ENCODE assay signal across 22 cellular contexts in genomic region chr14:50475460-50475859, GRCh38. TPM values are rescaled to one million over a fixed set of nuclear protein-coding genes. Genes with fewer than 3 reads are reported as not detected.
DNase-seq lines count a peak whose midpoint lies in the region; ATAC-seq, FAIRE-seq and TF ChIP-seq lines count a peak whose summit lies in the region.
"Had no signal": no experiment of that assay in that cellular context is flagged by ENCODE, and none has a peak within 500 bp of the region (broad histone marks: within the 10 kb centered on the region; RNA-seq: fewer than 3 reads in every experiment).

No MANE protein-coding gene starts in this region.

- TF ChIP-seq CTCF in D721Med (IDR thresholded peaks at IDR 0.05; ENCODE audit: insufficient read depth, missing control alignments) (no peak), HFFc6 (IDR thresholded peaks at IDR 0.05) (no peak), fibroblast of mammary gland (conservative IDR thresholded peaks at IDR 0.05; ENCODE audit: control insufficient read depth, insufficient read depth, low read depth, low read length) (no peak)

- H3K36me3 Mint-ChIP-seq in HFFc6 (ENCODE audit: low read depth): peaks cover 85% of the 10 kb centered on the region

- no peak for DNase-seq in D721Med (ENCODE audit: insufficient read length, low spot score)
- peak; percentile 26 for DNase-seq in HFFc6
- DNase-seq in RPMI7951 (ENCODE audit: low read depth): peak; percentile 35
- DNase-seq in fibroblast of mammary gland (ENCODE audit: low read depth): peak; percentile 29
- no peak for DNase-seq in NK-92 treated with Interleukin-12 subunit alpha and Interleukin-12 subunit beta, amount 100 ng/mL, for 24 hours (lab: John Stamatoyannopoulos, UW)
- no peak for DNase-seq in glomerular visceral epithelial cell (ENCODE audit: extremely low spot score)
- DNase-seq in NCI-H2107 treated with DMSO at 0.1 percent for 48 hours (lab: John Stamatoyannopoulos, UW; ENCODE audit: unreplicated experiment): no peak
- DNase-seq: activated CD4-positive, CD25-positive, alpha-beta regulatory T cell treated with anti-CD3 and anti-CD28 coated beads, Interleukin-2, amount 50 U/mL, for 72 hours; activated naive CD8-positive, alpha-beta T cell treated with anti-CD3 and anti-CD28 coated beads, Interleukin-2, amount 50 U/mL, for 24 hours; CD4-positive, CD25-positive, alpha-beta regulatory T cell; DMS79; dorsolateral prefrontal cortex; H9; kidney; nephron progenitor cell; stimulated activated CD4-positive, alpha-beta T cell treated with anti-CD3 and anti-CD28 coated beads, Interleukin-4, amount 100 ng/mL, for 1 hour had no signal

- H3K27me3 Mint-ChIP-seq in HFFc6 (ENCODE audit: insufficient read depth): peaks cover 2% of the 10 kb centered on the region; the same call in 1 of the 2 replicates
- H3K27me3 Mint-ChIP-seq: activated naive CD8-positive, alpha-beta T cell treated with anti-CD3 and anti-CD28 coated beads, Interleukin-2, amount 50 U/mL, for 24 hours; CD4-positive, CD25-positive, alpha-beta regulatory T cell; progenitor cell of endocrine pancreas had no signal

- peaks cover 61% of the 10 kb centered on the region for H3K9me3 Mint-ChIP-seq in HFFc6

- no peak overlapping the region for H3K4me3 Mint-ChIP-seq in HFFc6
- H3K4me3 Mint-ChIP-seq: activated naive CD8-positive, alpha-beta T cell treated with anti-CD3 and anti-CD28 coated beads, Interleukin-2, amount 50 U/mL, for 24 hours; activated T-helper 1 cell treated with anti-CD3 and anti-CD28 coated beads, Interleukin-12 subunit alpha, Interleukin-12 subunit beta, Interleukin-2, Interleukin-4 antibody, amounts not matched to agents 30 ng/mL and 10 ng/mL and 1 ng/mL, durations not matched to agents 14 hours and 24 hours and 36 hours; CD4-positive, CD25-positive, alpha-beta regulatory T cell; H9; nephron progenitor cell; T-helper 2 cell treated with Interferon-gamma antibody and Interleukin-4, amounts not matched to agents 5 μg/mL and 100 μg/mL, for 36 hours had no signal

- peaks cover 5% of the 10 kb centered on the region for H3K4me1 Mint-ChIP-seq in HFFc6 (ENCODE audit: low read depth)
- H3K4me1 Mint-ChIP-seq: activated naive CD8-positive, alpha-beta T cell treated with anti-CD3 and anti-CD28 coated beads, Interleukin-2, amount 50 U/mL, for 24 hours; H9; nephron progenitor cell had no signal

- peak; percentile 53 for FAIRE-seq in D721Med (lab: Jason Lieb, UNC)
- FAIRE-seq: GM18507 had no signal

- no peak overlapping the region for H3K27ac Mint-ChIP-seq in HFFc6
- H3K27ac Mint-ChIP-seq: activated naive CD8-positive, alpha-beta T cell treated with anti-CD3 and anti-CD28 coated beads, Interleukin-2, amount 50 U/mL, for 24 hours; activated T-helper 1 cell treated with anti-CD3 and anti-CD28 coated beads, Interleukin-12 subunit alpha, Interleukin-12 subunit beta, Interleukin-2, Interleukin-4 antibody, amounts not matched to agents 30 ng/mL and 10 ng/mL and 1 ng/mL, durations not matched to agents 14 hours and 24 hours and 36 hours; CD4-positive, CD25-positive, alpha-beta regulatory T cell; H9; nephron progenitor cell; progenitor cell of endocrine pancreas; T-helper 2 cell treated with Interferon-gamma antibody and Interleukin-4, amounts not matched to agents 5 μg/mL and 100 μg/mL, for 36 hours had no signal

- H3K4me3 ChIP-seq in fibroblast of mammary gland (ENCODE audit: control insufficient read depth, low read depth, low read length): no peak overlapping the region
- H3K4me3 ChIP-seq: dorsolateral prefrontal cortex, skin epidermis had no signal

- ATAC-seq in HG02763 (IDR thresholded peaks at IDR 0.05; ENCODE audit: unreplicated experiment): no peak
- ATAC-seq: activated naive CD8-positive, alpha-beta T cell treated with anti-CD3 and anti-CD28 coated beads, Interleukin-2, amount 50 U/mL, for 24 hours had no signal

RNA-seq across cellular contexts. Expression of gene MAP4K5, which starts 56.9 kb away (rescaled TPM):
- total RNA-seq in HFFc6 (2021; fragmentation: NEBNext Ultra II Directional; extraction: Animal tissue kit (Norgen Biotek cat#: 25700)): 10 to 100 TPM; 61.4 to 74.5 (median 69.7) TPM
- total RNA-seq in RPMI7951 (2014; rRNA removed; shearing (Covaris generic)): 30.5 and 51.4 TPM in 2 replicates

Comparison
In these comparisons a context has a peak if more than half of its experiments do, and no peak if none do; other contexts are left out.
1. DNase-seq: peak in HFFc6 (single experiment), RPMI7951 (single experiment) and fibroblast of mammary gland (single experiment); none in D721Med (single experiment), NK-92 treated with Interleukin-12 subunit alpha and Interleukin-12 subunit beta, amount 100 ng/mL, for 24 hours (single experiment), glomerular visceral epithelial cell (single experiment) and NCI-H2107 treated with DMSO at 0.1 percent for 48 hours (single experiment).